ENCODE assay signal across 8 cellular contexts in the genomic region with DNA sequence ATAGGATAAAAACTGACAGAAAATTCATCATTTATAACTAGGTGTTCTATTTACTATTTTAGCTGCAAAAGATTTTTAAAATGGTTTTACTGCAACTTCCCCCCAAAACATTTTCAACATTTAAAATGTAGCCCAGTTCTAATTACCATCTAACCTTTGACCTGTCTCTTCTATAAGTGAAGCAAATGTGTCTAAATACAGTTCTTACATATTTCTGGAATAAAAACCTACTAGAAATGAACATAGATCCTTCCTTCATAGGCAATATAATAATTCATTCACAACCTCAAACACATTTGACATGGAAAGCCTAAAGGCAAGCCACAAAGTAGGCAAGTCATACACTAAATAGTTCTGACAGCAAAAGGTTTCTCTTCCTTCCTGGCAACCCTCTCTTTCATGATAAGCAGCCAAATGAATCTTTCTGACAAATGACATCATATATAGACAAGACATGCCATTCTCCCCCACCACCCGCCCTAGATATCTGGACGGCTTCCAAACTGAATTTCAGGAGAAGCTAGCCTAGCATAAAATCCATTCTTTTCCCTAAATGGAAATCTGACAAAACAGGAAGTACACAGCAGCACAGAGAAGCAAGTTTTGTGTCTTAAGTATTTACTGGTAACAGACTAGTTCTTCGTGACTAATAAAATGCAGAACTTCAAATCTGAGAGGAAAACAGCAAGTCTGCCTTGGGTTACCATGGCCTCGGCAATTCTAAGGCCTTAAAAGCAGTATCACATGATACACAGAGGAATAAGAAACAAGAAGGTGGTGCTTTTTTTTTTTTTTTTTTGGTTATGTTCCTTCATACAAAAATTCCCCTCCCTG. TPM values are rescaled to one million over a fixed set of nuclear protein-coding genes. Genes with fewer than 3 reads are reported as not detected.
DNase-seq lines count a peak whose midpoint lies in the region; TF ChIP-seq lines count a peak whose summit lies in the region.

No MANE protein-coding gene starts in this region.

- no peaks in the 10 kb centered on the region for H3K27me3 Mint-ChIP-seq in activated T-helper 1 cell treated with anti-CD3 and anti-CD28 coated beads, Interleukin-12 subunit alpha, Interleukin-12 subunit beta, Interleukin-2, Interleukin-4 antibody, amounts not matched to agents 30 ng/mL and 10 ng/mL and 1 ng/mL, durations not matched to agents 14 hours and 24 hours and 36 hours (ENCODE audit: insufficient read depth)
- H3K27me3 Mint-ChIP-seq in Caco-2 (ENCODE audit: insufficient read depth, unreplicated experiment), result no peaks in the 10 kb centered on the region

- no peak overlapping the region for H2AFZ ChIP-seq in osteoblast (ENCODE audit: low read length)

- H3K9me3 ChIP-seq in osteoblast (ENCODE audit: low read depth, low read length), result no peaks in the 10 kb centered on the region
- H3K9me3 ChIP-seq in Caco-2, result no peaks in the 10 kb centered on the region

- H3K27ac ChIP-seq in osteoblast (ENCODE audit: low read depth, low read length), result peak overlapping the region; percentile 84

- peak overlapping the region; percentile 62 for H3K4me3 Mint-ChIP-seq in activated T-helper 1 cell treated with anti-CD3 and anti-CD28 coated beads, Interleukin-12 subunit alpha, Interleukin-12 subunit beta, Interleukin-2, Interleukin-4 antibody, amounts not matched to agents 30 ng/mL and 10 ng/mL and 1 ng/mL, durations not matched to agents 14 hours and 24 hours and 36 hours
- H3K4me3 Mint-ChIP-seq in Caco-2 (ENCODE audit: unreplicated experiment), result no peak overlapping the region

- peak overlapping the region; percentile 92 for H3K27ac Mint-ChIP-seq in activated T-helper 1 cell treated with anti-CD3 and anti-CD28 coated beads, Interleukin-12 subunit alpha, Interleukin-12 subunit beta, Interleukin-2, Interleukin-4 antibody, amounts not matched to agents 30 ng/mL and 10 ng/mL and 1 ng/mL, durations not matched to agents 14 hours and 24 hours and 36 hours
- no peak overlapping the region for H3K27ac Mint-ChIP-seq in Caco-2 (ENCODE audit: unreplicated experiment)

- TF ChIP-seq CTCF in osteoblast (IDR thresholded peaks at IDR 0.05; ENCODE audit: extremely low read depth, low read depth, low read length) (no peak), Caco-2 (IDR thresholded peaks at IDR 0.05; ENCODE audit: insufficient read depth in 1 of 2, low read depth in 1 of 2, low read length in 1 of 2, severe bottlenecking in 1 of 2, unreplicated experiment in 1 of 2) (no peak)

- H3K4me3 ChIP-seq in osteoblast (ENCODE audit: insufficient read depth, low read length), result no peak overlapping the region
- H3K4me3 ChIP-seq in Caco-2 (ENCODE audit: low read depth, low read length), result no peak overlapping the region

- intact Hi-C loops in activated T-helper 1 cell treated with anti-CD3 and anti-CD28 coated beads, Interleukin-12 subunit alpha, Interleukin-12 subunit beta, Interleukin-2, Interleukin-4 antibody, amounts not matched to agents 30 ng/mL and 10 ng/mL and 1 ng/mL, durations not matched to agents 14 hours and 24 hours and 36 hours (cut with micrococcal nuclease), result loop anchor here (1.0 to 2.0 kb wide), 5 partner anchors 9 to 50 kb away; partner anchors contain the start of gene PSMA3
- intact Hi-C loops in Caco-2 (cut with micrococcal nuclease; ENCODE audit: unreplicated experiment), result no loop called here

- peaks cover 45% of the 10 kb centered on the region for H3K36me3 Mint-ChIP-seq in activated T-helper 1 cell treated with anti-CD3 and anti-CD28 coated beads, Interleukin-12 subunit alpha, Interleukin-12 subunit beta, Interleukin-2, Interleukin-4 antibody, amounts not matched to agents 30 ng/mL and 10 ng/mL and 1 ng/mL, durations not matched to agents 14 hours and 24 hours and 36 hours (ENCODE audit: low read depth)
- peaks cover 92% of the 10 kb centered on the region for H3K36me3 Mint-ChIP-seq in Caco-2 (ENCODE audit: insufficient read depth, unreplicated experiment)

- peaks cover 51% of the 10 kb centered on the region for H3K4me1 Mint-ChIP-seq in activated T-helper 1 cell treated with anti-CD3 and anti-CD28 coated beads, Interleukin-12 subunit alpha, Interleukin-12 subunit beta, Interleukin-2, Interleukin-4 antibody, amounts not matched to agents 30 ng/mL and 10 ng/mL and 1 ng/mL, durations not matched to agents 14 hours and 24 hours and 36 hours (ENCODE audit: low read depth)
- H3K4me1 Mint-ChIP-seq in Caco-2 (ENCODE audit: low read depth, unreplicated experiment), result peaks cover 29% of the 10 kb centered on the region

- H3K36me3 ChIP-seq in osteoblast (ENCODE audit: insufficient read depth, low read length) (peaks cover 52% of the 10 kb centered on the region), Caco-2 (ENCODE audit: control insufficient read depth, insufficient read depth, low read length) (peaks cover 4% of the 10 kb centered on the region)

- H3K4me1 ChIP-seq in osteoblast (ENCODE audit: insufficient read depth, low read length) (peaks cover 27% of the 10 kb centered on the region), Caco-2 (peaks cover 21% of the 10 kb centered on the region)

- H3K27me3 ChIP-seq in osteoblast (ENCODE audit: insufficient read depth, low read length) (no peaks in the 10 kb centered on the region), Caco-2 (replicated peaks; ENCODE audit: control insufficient read depth, insufficient read depth, low read length) (no peaks in the 10 kb centered on the region)

- H3K4me2 ChIP-seq in osteoblast (ENCODE audit: insufficient read depth, low read length), result peak overlapping the region; percentile 49

- peak; percentile 19 for DNase-seq in stimulated activated CD4-positive, alpha-beta T cell treated with anti-CD3 and anti-CD28 coated beads, Interleukin-4, amount 100 ng/mL, for 24 hours
- DNase-seq in stimulated activated CD4-positive, alpha-beta T cell treated with anti-CD3 and anti-CD28 coated beads, Interleukin-15, amount 100 ng/mL, for 24 hours, result no peak
- peak; percentile 63 for DNase-seq in HS-5 (ENCODE audit: low read depth)
- DNase-seq in activated T-helper 1 cell treated with anti-CD3 and anti-CD28 coated beads, Interleukin-12 subunit alpha, Interleukin-12 subunit beta, Interleukin-2, Interleukin-4 antibody, amounts not matched to agents 30 ng/mL and 10 ng/mL and 1 ng/mL, durations not matched to agents 14 hours and 24 hours and 36 hours (ENCODE audit: low spot score), result peak; percentile 19
- DNase-seq in fibroblast of the conjunctiva (ENCODE audit: low read depth), result peak; percentile 69
- DNase-seq in osteoblast (ENCODE audit: insufficient read length, low spot score, missing footprints), result peak; percentile 85
- no peak for DNase-seq in Caco-2
- DNase-seq in NCI-H146 treated with DMSO at 0.1 percent for 48 hours (lab: John Stamatoyannopoulos, UW; ENCODE audit: unreplicated experiment), result no peak

- BruUV-seq in Caco-2 (replicated peaks; lab: Mats Ljungman, UMichigan), result no TSS peak

- CTCF ChIA-PET in Caco-2 (lab: Charles Lee), result no interaction called here

- no peaks in the 10 kb centered on the region for H3K9me3 Mint-ChIP-seq in activated T-helper 1 cell treated with anti-CD3 and anti-CD28 coated beads, Interleukin-12 subunit alpha, Interleukin-12 subunit beta, Interleukin-2, Interleukin-4 antibody, amounts not matched to agents 30 ng/mL and 10 ng/mL and 1 ng/mL, durations not matched to agents 14 hours and 24 hours and 36 hours
- H3K9me3 Mint-ChIP-seq in Caco-2 (ENCODE audit: unreplicated experiment), result no peaks in the 10 kb centered on the region

- peaks cover 22% of the 10 kb centered on the region for H4K20me1 ChIP-seq in osteoblast (ENCODE audit: insufficient read depth, low read length)

- H3K79me2 ChIP-seq in osteoblast (ENCODE audit: insufficient read depth, low read length), result peaks cover 91% of the 10 kb centered on the region

- POLR2A ChIA-PET in Caco-2 (lab: Charles Lee), result no interaction called here

RNA-seq across cellular contexts. Expression of gene ARID4A, which starts 17.2 kb away (rescaled TPM):
- total RNA-seq in activated T-helper 1 cell treated with anti-CD3 and anti-CD28 coated beads, Interleukin-12 subunit alpha, Interleukin-12 subunit beta, Interleukin-2, Interleukin-4 antibody, amounts not matched to agents 30 ng/mL and 10 ng/mL and 1 ng/mL, durations not matched to agents 14 hours and 24 hours and 36 hours, result 21.4 and 26.3 TPM in 2 replicates
- total RNA-seq in osteoblast (14.4 and 14.5 TPM in 2 replicates), Caco-2 (2022) (30.7 and 31.5 TPM in 2 replicates)

RNA-seq across cellular contexts. Expression of gene PSMA3, which starts 36.5 kb away (rescaled TPM):
- total RNA-seq in activated T-helper 1 cell treated with anti-CD3 and anti-CD28 coated beads, Interleukin-12 subunit alpha, Interleukin-12 subunit beta, Interleukin-2, Interleukin-4 antibody, amounts not matched to agents 30 ng/mL and 10 ng/mL and 1 ng/mL, durations not matched to agents 14 hours and 24 hours and 36 hours, result 453 and 500 TPM in 2 replicates
- total RNA-seq in osteoblast, result 76.7 and 83.1 TPM in 2 replicates
- 334 and 352 TPM in 2 replicates for total RNA-seq in Caco-2 (2022)

Comparison
In these comparisons a context has a peak if more than half of its experiments do, and no peak if none do; other contexts are left out.
1. DNase-seq: peak in stimulated activated CD4-positive, alpha-beta T cell treated with anti-CD3 and anti-CD28 coated beads, Interleukin-4, amount 100 ng/mL, for 24 hours (single experiment), HS-5 (single experiment), activated T-helper 1 cell treated with anti-CD3 and anti-CD28 coated beads, Interleukin-12 subunit alpha, Interleukin-12 subunit beta, Interleukin-2, Interleukin-4 antibody, amounts not matched to agents 30 ng/mL and 10 ng/mL and 1 ng/mL, durations not matched to agents 14 hours and 24 hours and 36 hours (single experiment), fibroblast of the conjunctiva (single experiment) and osteoblast (single experiment); none in stimulated activated CD4-positive, alpha-beta T cell treated with anti-CD3 and anti-CD28 coated beads, Interleukin-15, amount 100 ng/mL, for 24 hours (single experiment), Caco-2 (0 of 2) and NCI-H146 treated with DMSO at 0.1 percent for 48 hours (single experiment).